In genomic region chr11:31397239-31397834, GRCh38 we compare ENCODE assay signal across 8 cellular contexts.
DNase-seq lines count a peak whose midpoint lies in the region.

No MANE protein-coding gene starts in this region.

- peak; percentile 16 for DNase-seq in SKM-1 treated with dmso at 0.1 percent for 144 hours (lab: John Stamatoyannopoulos, UW; ENCODE audit: unreplicated experiment)
- no peak for DNase-seq in SKM-1 (lab: John Stamatoyannopoulos, UW; ENCODE audit: unreplicated experiment)
- DNase-seq in Kasumi-1 (lab: John Stamatoyannopoulos, UW): peak; percentile 31 to 35
- DNase-seq in SW480 (ENCODE audit: low spot score): peak; percentile 40
- DNase-seq in iPS-NIHi11 (ENCODE audit: low spot score): peak; percentile 16
- no peak for DNase-seq in stimulated activated CD4-positive, alpha-beta T cell treated with anti-CD3 and anti-CD28 coated beads, Interleukin-2, amount 100 ng/mL, for 24 hours
- DNase-seq in activated CD4-positive, alpha-beta T cell treated with anti-CD3 and anti-CD28 coated beads, Interleukin-2, amount 50 U/mL, for 48 hours: no peak
- no peak for DNase-seq in NCI-H226

Comparison
In these comparisons a context has a peak if more than half of its experiments do, and no peak if none do; other contexts are left out.
1. DNase-seq: peak in SKM-1 treated with dmso at 0.1 percent for 144 hours (single experiment), Kasumi-1 (2 of 2), SW480 (single experiment) and iPS-NIHi11 (single experiment); none in SKM-1 (single experiment), stimulated activated CD4-positive, alpha-beta T cell treated with anti-CD3 and anti-CD28 coated beads, Interleukin-2, amount 100 ng/mL, for 24 hours (0 of 2), activated CD4-positive, alpha-beta T cell treated with anti-CD3 and anti-CD28 coated beads, Interleukin-2, amount 50 U/mL, for 48 hours (0 of 2) and NCI-H226 (single experiment).